Comparison of ENCODE assay signal across 24 cellular contexts in genomic region chr12:92003701-92004100, GRCh38.
"Had no signal": no experiment of that assay in that cellular context is flagged by ENCODE, and none has a peak within 500 bp of the region (broad histone marks: within the 10 kb centered on the region; RNA-seq: fewer than 3 reads in every experiment).

No MANE protein-coding gene starts in this region.

- H3K27me3 ChIP-seq: brain microvascular endothelial cell, esophagus muscularis mucosa, foreskin keratinocyte, right atrium auricular region, transverse colon, uterus had no signal

- H3K9ac ChIP-seq: parathyroid adenoma had no signal

- ATAC-seq: activated CD8-positive, alpha-beta T cell treated with anti-CD3 and anti-CD28 coated beads for 36 hours; foreskin keratinocyte; mucosa of descending colon had no signal

- H3K4me3 Mint-ChIP-seq: activated B cell treated with CpG ODN at 0.5 μM for 24 hours; activated naive CD8-positive, alpha-beta T cell treated with anti-CD3 and anti-CD28 coated beads, Interleukin-2, amount 10 ng/mL, durations not matched to agents 7 days and 5 days; dendritic cell treated with granulocyte-macrophage colony-stimulating factor and Interleukin-4, amounts not matched to agents 40 ng/mL and 50 ng/mL, for 4 days; endodermal cell; T-helper 2 cell treated with Interferon-gamma antibody and Interleukin-4, amounts not matched to agents 5 μg/mL and 100 μg/mL, for 36 hours had no signal

- H3K27ac ChIP-seq: brain microvascular endothelial cell, esophagus muscularis mucosa, foreskin keratinocyte, parathyroid adenoma, transverse colon had no signal

- H3K4me1 ChIP-seq: foreskin keratinocyte, transverse colon had no signal

- DNase-seq: activated B cell treated with CpG ODN at 0.5 μM for 24 hours; activated CD4-positive, alpha-beta T cell treated with anti-CD3 and anti-CD28 coated beads, Interleukin-2, amount 50 U/mL, for 1 hour; activated CD8-positive, alpha-beta T cell treated with anti-CD3 and anti-CD28 coated beads for 36 hours; activated naive CD4-positive, alpha-beta T cell; activated naive CD8-positive, alpha-beta T cell treated with anti-CD3 and anti-CD28 coated beads, Interleukin-2, amount 10 ng/mL, durations not matched to agents 7 days and 5 days; activated T-cell treated with anti-CD3 and anti-CD28 coated beads, Interleukin-2, amount 50 U/mL, for 48 hours; amniotic stem cell; brain microvascular endothelial cell; endodermal cell; foreskin keratinocyte; left ventricle myocardium superior; mucosa of descending colon; occipital lobe; stimulated activated CD4-positive, alpha-beta T cell treated with anti-CD3 and anti-CD28 coated beads, Interleukin-15, amount 100 ng/mL, for 24 hours; stimulated activated CD4-positive, alpha-beta T cell treated with anti-CD3 and anti-CD28 coated beads, Interleukin-2, amount 100 ng/mL, for 24 hours; stimulated activated naive CD4-positive, alpha-beta T cell; T-helper 1 cell; transverse colon; uterus had no signal

- H3K9me3 ChIP-seq: esophagus muscularis mucosa, mucosa of descending colon, right atrium auricular region, transverse colon, uterus had no signal

- H3K4me3 ChIP-seq: esophagus muscularis mucosa, mucosa of descending colon, right atrium auricular region, transverse colon, uterus had no signal

- H3K27me3 Mint-ChIP-seq: activated B cell treated with CpG ODN at 0.5 μM for 24 hours; activated CD8-positive, alpha-beta T cell treated with anti-CD3 and anti-CD28 coated beads for 36 hours; activated naive CD8-positive, alpha-beta T cell treated with anti-CD3 and anti-CD28 coated beads, Interleukin-2, amount 10 ng/mL, durations not matched to agents 7 days and 5 days; dendritic cell treated with granulocyte-macrophage colony-stimulating factor and Interleukin-4, amounts not matched to agents 40 ng/mL and 50 ng/mL, for 4 days had no signal

- H3K27ac Mint-ChIP-seq: activated B cell treated with CpG ODN at 0.5 μM for 24 hours; activated CD8-positive, alpha-beta T cell treated with anti-CD3 and anti-CD28 coated beads for 36 hours; activated naive CD8-positive, alpha-beta T cell treated with anti-CD3 and anti-CD28 coated beads, Interleukin-2, amount 10 ng/mL, durations not matched to agents 7 days and 5 days; dendritic cell treated with granulocyte-macrophage colony-stimulating factor and Interleukin-4, amounts not matched to agents 40 ng/mL and 50 ng/mL, for 4 days; endodermal cell; T-helper 2 cell treated with Interferon-gamma antibody and Interleukin-4, amounts not matched to agents 5 μg/mL and 100 μg/mL, for 36 hours had no signal

- H3K36me3 ChIP-seq: brain microvascular endothelial cell, esophagus muscularis mucosa, right atrium auricular region, transverse colon, uterus had no signal
